Comparison of ENCODE assay signal across 7 cellular contexts in the genomic region with DNA sequence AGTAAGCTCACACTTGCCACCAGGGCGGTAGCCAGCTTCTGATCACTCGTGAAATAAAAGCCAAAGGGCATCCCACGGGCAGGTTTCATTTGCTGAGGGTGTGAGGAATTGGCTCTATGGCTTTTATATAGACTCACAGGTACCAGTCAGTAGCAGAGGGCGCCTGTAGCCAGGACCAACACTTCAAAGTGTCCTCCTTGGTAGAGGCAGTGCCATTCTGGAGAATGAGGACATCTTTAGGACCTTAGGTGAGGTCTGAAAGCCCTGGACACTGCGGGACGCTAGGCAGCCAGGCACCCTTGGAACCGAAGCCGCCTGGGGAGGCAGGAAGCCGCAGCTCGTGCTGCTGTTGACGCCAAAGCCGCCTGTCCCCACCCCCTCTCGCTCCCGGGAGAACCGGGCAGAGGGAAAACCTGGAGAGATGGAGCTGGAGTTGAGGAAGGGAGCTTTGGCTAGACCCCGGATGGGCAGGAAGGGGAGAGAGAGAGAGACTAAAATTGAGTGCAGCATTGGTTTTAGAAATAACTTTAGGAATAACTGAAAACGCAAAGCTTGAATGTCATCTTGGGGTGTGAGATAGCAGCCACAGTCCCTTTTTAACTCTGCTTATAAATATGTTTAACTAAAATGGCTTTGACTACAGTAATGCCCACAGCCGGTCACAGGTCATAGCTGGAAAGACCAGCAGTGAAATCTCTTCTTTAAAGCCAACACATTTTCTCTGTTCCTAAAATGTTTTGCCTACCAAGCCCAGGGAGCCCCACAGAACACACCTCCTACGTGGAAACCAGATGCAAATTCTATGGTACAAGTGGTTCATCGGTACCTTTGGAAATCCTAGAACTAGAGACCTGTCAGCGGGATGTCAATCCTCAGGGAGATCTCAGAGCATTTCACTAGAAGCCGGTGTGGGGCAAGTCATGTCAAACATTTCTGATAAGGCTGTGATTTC.
A peak's percentile ranks its signal among the peaks of the same experiment; 100 is the strongest.
DNase-seq lines count a peak whose midpoint lies in the region; ATAC-seq, FAIRE-seq and TF ChIP-seq lines count a peak whose summit lies in the region.

No MANE protein-coding gene starts in this region.

- H3K27ac Mint-ChIP-seq in activated T-helper 2 cell treated with anti-CD3 and anti-CD28 coated beads, Interferon-gamma antibody, Interleukin-2, Interleukin-4, amounts not matched to agents 10 μg/mL and 5 μg/mL and 100 μg/mL, durations not matched to agents 14 hours and 24 hours and 36 hours, result peak overlapping the region; percentile 59
- peak overlapping the region in 1 of 3 experiments; percentile 26 for H3K27ac Mint-ChIP-seq in nephron

- peak; percentile 58 for DNase-seq in GM04504 (ENCODE audit: low read depth)
- DNase-seq in NCI-H2107 treated with DMSO at 0.1 percent for 48 hours (lab: John Stamatoyannopoulos, UW; ENCODE audit: unreplicated experiment), result peak; percentile 25
- DNase-seq in activated T-helper 2 cell treated with anti-CD3 and anti-CD28 coated beads, Interferon-gamma antibody, Interleukin-2, Interleukin-4, amounts not matched to agents 10 μg/mL and 5 μg/mL and 100 μg/mL, durations not matched to agents 14 hours and 24 hours and 36 hours (ENCODE audit: low spot score), result no peak
- peak; percentile 44 to 64 for DNase-seq in frontal cortex (ENCODE audit: low spot score in 2 of 2)
- DNase-seq in urothelium cell line (ENCODE audit: low spot score), result peak; percentile 80

- peaks cover 4% of the 10 kb centered on the region for H3K9me3 Mint-ChIP-seq in activated T-helper 2 cell treated with anti-CD3 and anti-CD28 coated beads, Interferon-gamma antibody, Interleukin-2, Interleukin-4, amounts not matched to agents 10 μg/mL and 5 μg/mL and 100 μg/mL, durations not matched to agents 14 hours and 24 hours and 36 hours
- H3K9me3 Mint-ChIP-seq in nephron, result peaks cover 12% of the 10 kb centered on the region

- ATAC-seq in HG03196 (IDR thresholded peaks at IDR 0.05; ENCODE audit: unreplicated experiment), result no peak

- peaks cover 28% of the 10 kb centered on the region for H3K27me3 Mint-ChIP-seq in activated T-helper 2 cell treated with anti-CD3 and anti-CD28 coated beads, Interferon-gamma antibody, Interleukin-2, Interleukin-4, amounts not matched to agents 10 μg/mL and 5 μg/mL and 100 μg/mL, durations not matched to agents 14 hours and 24 hours and 36 hours (ENCODE audit: low read depth)
- no peaks in the 10 kb centered on the region for H3K27me3 Mint-ChIP-seq in nephron (ENCODE audit: low read depth)

- FAIRE-seq in frontal cortex (lab: Jason Lieb, UNC) (no peak), urothelium cell line (lab: Jason Lieb, UNC) (no peak)

- H3K4me3 Mint-ChIP-seq in activated T-helper 2 cell treated with anti-CD3 and anti-CD28 coated beads, Interferon-gamma antibody, Interleukin-2, Interleukin-4, amounts not matched to agents 10 μg/mL and 5 μg/mL and 100 μg/mL, durations not matched to agents 14 hours and 24 hours and 36 hours (ENCODE audit: low read depth), result peak overlapping the region; percentile 51
- peak overlapping the region; percentile 74 to 79 (median 76) for H3K4me3 Mint-ChIP-seq in nephron

- H3K4me1 Mint-ChIP-seq in activated T-helper 2 cell treated with anti-CD3 and anti-CD28 coated beads, Interferon-gamma antibody, Interleukin-2, Interleukin-4, amounts not matched to agents 10 μg/mL and 5 μg/mL and 100 μg/mL, durations not matched to agents 14 hours and 24 hours and 36 hours (ENCODE audit: low read depth), result peaks cover 14% of the 10 kb centered on the region
- peaks cover 13% of the 10 kb centered on the region for H3K4me1 Mint-ChIP-seq in nephron

- TF ChIP-seq CTCF in nephron (IDR thresholded peaks at IDR 0.05; ENCODE audit: unreplicated experiment in 3 of 3), result no peak

- intact Hi-C loops in activated T-helper 2 cell treated with anti-CD3 and anti-CD28 coated beads, Interferon-gamma antibody, Interleukin-2, Interleukin-4, amounts not matched to agents 10 μg/mL and 5 μg/mL and 100 μg/mL, durations not matched to agents 14 hours and 24 hours and 36 hours (cut with micrococcal nuclease), result loop anchor here (1.0 kb wide), 1 partner anchor 10 kb away; no protein-coding TSS in a partner anchor

- H3K36me3 Mint-ChIP-seq in activated T-helper 2 cell treated with anti-CD3 and anti-CD28 coated beads, Interferon-gamma antibody, Interleukin-2, Interleukin-4, amounts not matched to agents 10 μg/mL and 5 μg/mL and 100 μg/mL, durations not matched to agents 14 hours and 24 hours and 36 hours (ENCODE audit: low read depth), result no peaks in the 10 kb centered on the region
- H3K36me3 Mint-ChIP-seq in nephron (ENCODE audit: low read depth), result no peaks in the 10 kb centered on the region
